In the genomic region with DNA sequence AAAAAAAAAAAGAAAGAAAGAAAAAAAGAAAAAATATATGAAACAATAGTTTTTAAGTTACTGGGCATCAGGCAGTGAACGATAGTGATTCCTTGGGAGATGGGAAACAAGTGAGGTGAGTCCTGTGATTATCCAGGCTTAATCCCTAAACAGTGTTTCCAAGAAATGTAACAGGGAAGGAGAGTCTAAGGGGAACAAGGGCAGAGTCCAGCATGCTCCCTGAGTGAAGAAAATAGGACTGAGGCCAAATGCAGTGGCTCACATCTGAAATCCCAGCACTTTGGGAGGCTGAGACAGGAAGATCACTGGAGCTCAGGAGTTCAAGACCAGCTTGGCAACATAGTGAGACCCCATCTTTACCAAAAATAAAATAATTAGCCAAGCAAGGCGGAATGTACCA, we compare ENCODE assay signal across 22 cellular contexts. TPM values are rescaled to one million over a fixed set of nuclear protein-coding genes. Genes with fewer than 3 reads are reported as not detected.
DNase-seq lines count a peak whose midpoint lies in the region; ATAC-seq and TF ChIP-seq lines count a peak whose summit lies in the region.
"Had no signal": no experiment of that assay in that cellular context is flagged by ENCODE, and none has a peak within 500 bp of the region (broad histone marks: within the 10 kb centered on the region; RNA-seq: fewer than 3 reads in every experiment).

No MANE protein-coding gene starts in this region.

- H3K4me3 Mint-ChIP-seq in brain: no peak overlapping the region
- H3K4me3 Mint-ChIP-seq: activated CD4-positive, alpha-beta memory T cell treated with anti-CD3 and anti-CD28 coated beads for 36 hours; activated naive CD4-positive, alpha-beta T cell treated with anti-CD3 and anti-CD28 coated beads for 36 hours; CD4-positive, alpha-beta T cell; T-cell had no signal

- H3K4me3 ChIP-seq in left ventricle myocardium inferior (no peak overlapping the region), right cardiac atrium (ENCODE audit: low read length) (no peak overlapping the region), right lobe of liver (no peak overlapping the region), testis (no peak overlapping the region)
- H3K4me3 ChIP-seq: gastrocnemius medialis, thoracic aorta had no signal

- H3K4me1 ChIP-seq in left ventricle myocardium inferior (peaks cover 26% of the 10 kb centered on the region), right cardiac atrium (ENCODE audit: control insufficient read depth, insufficient read depth, low read length) (no peaks in the 10 kb centered on the region), right lobe of liver (peaks cover 0 to 5% (median 0%) of the 10 kb centered on the region in 4 donors), testis (peaks cover 20% of the 10 kb centered on the region)

- no peak for TF ChIP-seq CTCF in left ventricle myocardium inferior (IDR thresholded peaks at IDR 0.05; ENCODE audit: borderline replicate concordance)
- no peak for TF ChIP-seq CTCF in brain (conservative IDR thresholded peaks at IDR 0.05)
- TF ChIP-seq CTCF in right lobe of liver (IDR thresholded peaks at IDR 0.05): no peak
- no peak for TF ChIP-seq CTCF in testis (IDR thresholded peaks at IDR 0.05)

- intact Hi-C loops in left ventricle myocardium inferior (cut with micrococcal nuclease): loop anchor here (2.0 kb wide), 1 partner anchor 29 kb away; no protein-coding TSS in a partner anchor
- intact Hi-C loops in right cardiac atrium (cut with DNase I): no loop called here
- intact Hi-C loops in right lobe of liver (cut with DNase I): no loop called here
- intact Hi-C loops in testis (cut with DNase I; ENCODE audit: low total_unique reads): no loop called here

- H3K27me3 Mint-ChIP-seq in brain: no peaks in the 10 kb centered on the region
- H3K27me3 Mint-ChIP-seq: activated CD4-positive, alpha-beta memory T cell treated with anti-CD3 and anti-CD28 coated beads for 36 hours; CD4-positive, alpha-beta T cell; T-cell had no signal

- no peaks in the 10 kb centered on the region for H3K9me3 ChIP-seq in left ventricle myocardium inferior (replicated peaks)
- no peaks in the 10 kb centered on the region for H3K9me3 ChIP-seq in right cardiac atrium (ENCODE audit: control insufficient read depth, low read length)
- H3K9me3 ChIP-seq in right lobe of liver: no peaks in the 10 kb centered on the region
- no peaks in the 10 kb centered on the region for H3K9me3 ChIP-seq in testis
- H3K9me3 ChIP-seq: gastrocnemius medialis, thoracic aorta had no signal

- peaks cover 60% of the 10 kb centered on the region for H3K36me3 Mint-ChIP-seq in brain

- peak overlapping the region; percentile 43 for H3K27ac ChIP-seq in left ventricle myocardium inferior (replicated peaks)
- H3K27ac ChIP-seq in right cardiac atrium (ENCODE audit: low read length): no peak overlapping the region
- no peak overlapping the region for H3K27ac ChIP-seq in right lobe of liver
- H3K27ac ChIP-seq in testis: peak overlapping the region; percentile 66 to 67
- H3K27ac ChIP-seq: gastrocnemius medialis, thoracic aorta had no signal

- WGBS in right cardiac atrium: 86% methylated on average over 2 of the region's 2 CpGs
- 90% methylated on average over 2 of the region's 2 CpGs for WGBS in right lobe of liver (ENCODE audit: insufficient coverage, low coverage, low lambda C conversion rate, missing lambda C conversion rate)
- 74 to 76% methylated on average over 2 of the region's 2 CpGs for WGBS in testis, 2 donors

- peak overlapping the region in 4 of 5 experiments; percentile 42 to 89 (median 68) for H3K27ac Mint-ChIP-seq in brain
- H3K27ac Mint-ChIP-seq: activated CD4-positive, alpha-beta memory T cell treated with anti-CD3 and anti-CD28 coated beads for 36 hours; activated naive CD4-positive, alpha-beta T cell treated with anti-CD3 and anti-CD28 coated beads for 36 hours; CD4-positive, alpha-beta T cell; T-cell had no signal

- ATAC-seq in right cardiac atrium: no peak
- ATAC-seq in right lobe of liver: peak; percentile 31 to 45 (median 37)
- ATAC-seq: gastrocnemius medialis, T-cell had no signal

- DNase-seq in left ventricle myocardium inferior (no peak), right cardiac atrium (no peak), right lobe of liver (no peak), testis (no peak), NCI-H2029 treated with DMSO at 0.1 percent for 48 hours (lab: John Stamatoyannopoulos, UW) (no peak), T1000 (lab: John Stamatoyannopoulos, UW) (no peak), foreskin melanocyte (no peak)
- DNase-seq: activated CD4-positive, alpha-beta memory T cell treated with anti-CD3 and anti-CD28 coated beads for 36 hours; activated naive CD4-positive, alpha-beta T cell treated with anti-CD3 and anti-CD28 coated beads for 36 hours; activated T-cell treated with anti-CD3 and anti-CD28 coated beads, Interleukin-2, amount 50 U/mL, for 1 hour; aorta; CD4-positive, alpha-beta T cell; gastrocnemius medialis; MM.1S; NCI-H1694; NCI-H226; stimulated activated CD4-positive, alpha-beta T cell treated with anti-CD3 and anti-CD28 coated beads, Interleukin-4, amount 100 ng/mL, for 24 hours; T-cell had no signal

- peaks cover 31% of the 10 kb centered on the region for H3K36me3 ChIP-seq in left ventricle myocardium inferior
- peaks cover 0 to 17% (median 7%) of the 10 kb centered on the region in 4 donors for H3K36me3 ChIP-seq in right lobe of liver
- no peaks in the 10 kb centered on the region for H3K36me3 ChIP-seq in testis (ENCODE audit: low read depth, missing control alignments)

- H3K9me3 Mint-ChIP-seq in brain: no peaks in the 10 kb centered on the region
- H3K9me3 Mint-ChIP-seq: activated CD4-positive, alpha-beta memory T cell treated with anti-CD3 and anti-CD28 coated beads for 36 hours; activated naive CD4-positive, alpha-beta T cell treated with anti-CD3 and anti-CD28 coated beads for 36 hours; CD4-positive, alpha-beta T cell; T-cell had no signal

- TF ChIP-seq POLR2A in right lobe of liver (IDR thresholded peaks at IDR 0.05): no peak
- TF ChIP-seq POLR2A in testis (IDR thresholded peaks at IDR 0.05): no peak

- H3K4me1 Mint-ChIP-seq in brain: peaks cover 9% of the 10 kb centered on the region

- no peaks in the 10 kb centered on the region for H3K27me3 ChIP-seq in left ventricle myocardium inferior (ENCODE audit: low read depth)
- H3K27me3 ChIP-seq in right cardiac atrium (ENCODE audit: control insufficient read depth, insufficient read depth): no peaks in the 10 kb centered on the region
- no peaks in the 10 kb centered on the region for H3K27me3 ChIP-seq in right lobe of liver
- no peaks in the 10 kb centered on the region for H3K27me3 ChIP-seq in testis
- H3K27me3 ChIP-seq: gastrocnemius medialis had no signal

RNA-seq across cellular contexts. Expression of gene R3HDM2, which starts 40.7 kb away (rescaled TPM):
- total RNA-seq in left ventricle myocardium inferior: 63.1 TPM
- total RNA-seq in right cardiac atrium: 10 to 100 TPM; 68.3 to 85.2 (median 76.5) TPM
- 23.1 TPM for polyA plus RNA-seq in right cardiac atrium
- 49.8 TPM for polyA plus RNA-seq in brain (ENCODE audit: insufficient read depth, low read depth, low replicate concordance)
- 10 to 100 TPM; 25.3 to 48.0 (median 35.9) TPM for total RNA-seq in right lobe of liver
- 10 to 100 TPM; 92.0 to 93.9 TPM for total RNA-seq in testis
- 54.6 TPM for polyA plus RNA-seq in testis (ENCODE audit: insufficient read depth, low read depth, low replicate concordance)

RNA-seq across cellular contexts. Expression of gene INHBC, which starts 44.4 kb away (rescaled TPM):
- total RNA-seq in left ventricle myocardium inferior (not detected), right cardiac atrium (not detected), right lobe of liver (100 to 1,000 TPM in 1 of 6 experiments, 10 to 100 TPM in 5; 14.7 to 123 (median 63.6) TPM), testis (1 to 10 TPM; 1.8 to 3.1 TPM)
- polyA plus RNA-seq in right cardiac atrium (not detected), brain (ENCODE audit: insufficient read depth, low read depth, low replicate concordance) (not detected), testis (ENCODE audit: insufficient read depth, low read depth, low replicate concordance) (2.1 TPM)
- total RNA-seq: activated CD4-positive, alpha-beta memory T cell treated with anti-CD3 and anti-CD28 coated beads for 36 hours; activated naive CD4-positive, alpha-beta T cell treated with anti-CD3 and anti-CD28 coated beads for 36 hours; aorta; osteocyte; skeletal muscle tissue; thoracic aorta had no signal
- polyA plus RNA-seq: aorta had no signal

Comparison
In these comparisons a context has a peak if more than half of its experiments do, and no peak if none do; other contexts are left out.
1. H3K27ac ChIP-seq: peak in left ventricle myocardium inferior (single experiment) and testis (2 of 2); none in right cardiac atrium (single experiment) and right lobe of liver (0 of 3).
2. ATAC-seq: peak in right lobe of liver (4 of 4); none in right cardiac atrium (0 of 2).